In the genomic region with DNA sequence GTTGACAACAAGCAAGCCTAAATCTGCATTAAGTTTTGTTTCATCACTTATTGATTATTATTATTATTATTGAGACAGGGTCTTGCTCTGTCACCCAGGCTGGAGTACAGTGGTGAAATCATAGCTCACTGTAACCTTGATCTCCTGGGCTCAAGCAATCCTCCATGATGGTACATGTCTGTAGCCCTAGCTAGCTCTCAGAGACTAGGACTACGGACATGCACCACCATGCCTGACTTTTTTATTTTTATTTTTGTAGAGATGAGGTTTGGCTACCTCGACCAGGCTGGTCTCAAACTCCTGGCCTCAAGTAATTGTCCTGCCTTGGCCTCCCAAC, we compare ENCODE assay signal across 15 cellular contexts. TPM values are rescaled to one million over a fixed set of nuclear protein-coding genes. Genes with fewer than 3 reads are reported as not detected.
DNase-seq lines count a peak whose midpoint lies in the region; ATAC-seq and TF ChIP-seq lines count a peak whose summit lies in the region.
"Had no signal": no experiment of that assay in that cellular context is flagged by ENCODE, and none has a peak within 500 bp of the region (broad histone marks: within the 10 kb centered on the region; RNA-seq: fewer than 3 reads in every experiment).

No MANE protein-coding gene starts in this region.

- H4K20me1 ChIP-seq in KMS-11 (ENCODE audit: insufficient read depth), result no peaks in the 10 kb centered on the region

- H3K36me3 ChIP-seq in KMS-11 (ENCODE audit: insufficient read depth), result no peaks in the 10 kb centered on the region
- H3K36me3 ChIP-seq in BE2C, result no peaks in the 10 kb centered on the region

- no peak for TF ChIP-seq CTCF in KMS-11 (conservative IDR thresholded peaks at IDR 0.05; ENCODE audit: low read depth, low read length)
- TF ChIP-seq CTCF in BE2C (IDR thresholded peaks at IDR 0.05; ENCODE audit: low read depth, low read length), result no peak

- peak overlapping the region; percentile 82 for H3K4me2 ChIP-seq in KMS-11
- H3K4me2 ChIP-seq: SK-N-SH had no signal

- H3K79me2 ChIP-seq in KMS-11 (ENCODE audit: insufficient read depth, low read depth), result no peaks in the 10 kb centered on the region

- H3K27me3 ChIP-seq in KMS-11 (ENCODE audit: insufficient read depth, low read depth) (no peaks in the 10 kb centered on the region), BE2C (no peaks in the 10 kb centered on the region)

- peak overlapping the region; percentile 38; the same call in 1 of the 2 replicates for H2AFZ ChIP-seq in KMS-11 (ENCODE audit: low read depth)

- H3K9me3 ChIP-seq in BE2C, result no peaks in the 10 kb centered on the region
- H3K9me3 ChIP-seq: SK-N-SH had no signal

- no peak for DNase-seq in hypothalamus (lab: John Stamatoyannopoulos, UW)
- no peak for DNase-seq in stimulated activated CD4-positive, alpha-beta T cell treated with anti-CD3 and anti-CD28 coated beads, Interleukin-2, amount 100 ng/mL, for 24 hours
- DNase-seq in BE2C, result no peak
- no peak for DNase-seq in HUDEP-2 (lab: John Stamatoyannopoulos, UW; ENCODE audit: unreplicated experiment in 76 of 76)
- DNase-seq: effector memory CD8-positive, alpha-beta T cell; foreskin melanocyte; NCI-H1105 treated with DMSO at 0.1 percent for 48 hours; NCI-H2227 treated with DMSO at 0.1 percent for 48 hours; nucleus accumbens; SK-N-SH had no signal

- ATAC-seq in GM18907 (IDR thresholded peaks at IDR 0.05; ENCODE audit: unreplicated experiment) (peak; percentile 30), GM21515 (IDR thresholded peaks at IDR 0.05; ENCODE audit: unreplicated experiment) (peak; percentile 21), HG02981 (IDR thresholded peaks at IDR 0.05; ENCODE audit: unreplicated experiment) (peak; percentile 22)
- ATAC-seq: effector memory CD8-positive, alpha-beta T cell had no signal

- H3K4me3 ChIP-seq in KMS-11 (IDR thresholded peaks at IDR 0.05; ENCODE audit: insufficient read depth, low read depth, low read length) (no peak overlapping the region), BE2C (ENCODE audit: low read depth, low read length) (no peak overlapping the region)

- H3K4me1 ChIP-seq in KMS-11 (ENCODE audit: low read depth, poor library complexity, severe bottlenecking) (peaks cover 54% of the 10 kb centered on the region), BE2C (no peaks in the 10 kb centered on the region)

- peak overlapping the region; percentile 72 for H3K27ac ChIP-seq in KMS-11
- H3K27ac ChIP-seq: C4-2B had no signal

- H3K9ac ChIP-seq in KMS-11, result peak overlapping the region; percentile 0; the same call in 1 of the 2 replicates
- H3K9ac ChIP-seq: SK-N-SH had no signal

RNA-seq across cellular contexts. Expression of a gene that starts 35.7 kb away (rescaled TPM):
- polyA plus RNA-seq in BE2C (2012; ENCODE audit: insufficient read depth, insufficient read length, low read depth), result 12.4 TPM
